9 cellular contexts compared by ENCODE assay signal in genomic region chr1:113859478-113860175, GRCh38. TPM values are rescaled to one million over a fixed set of nuclear protein-coding genes. Genes with fewer than 3 reads are reported as not detected.
A peak's percentile ranks its signal among the peaks of the same experiment; 100 is the strongest.
DNase-seq lines count a peak whose midpoint lies in the region; ATAC-seq, FAIRE-seq and TF ChIP-seq lines count a peak whose summit lies in the region.
"Had no signal": no experiment of that assay in that cellular context is flagged by ENCODE, and none has a peak within 500 bp of the region (broad histone marks: within the 10 kb centered on the region; RNA-seq: fewer than 3 reads in every experiment).

No MANE protein-coding gene starts in this region.

- WGBS in GM23248 (ENCODE audit: low coverage in 1 of 2, low lambda C conversion rate in 2 of 2, missing lambda C conversion rate in 2 of 2), 2 experiments, result 27% methylated on average over 3 of the region's 3 CpGs
- WGBS in right cardiac atrium, result 38% methylated on average over 3 of the region's 3 CpGs
- 37 to 49% (median 45%) methylated on average over 3 of the region's 3 CpGs for WGBS in small intestine, 3 donors

- H3F3A ChIP-seq in GM23248 (ENCODE audit: insufficient read depth) (no peaks in the 10 kb centered on the region), MM.1S (ENCODE audit: insufficient read depth, low read length) (peaks cover 17% of the 10 kb centered on the region)

- ATAC-seq in GM18519 (IDR thresholded peaks at IDR 0.05; ENCODE audit: low FRiP score, unreplicated experiment) (peak; percentile 84), right cardiac atrium (no peak)

- H3K36me3 ChIP-seq in GM23248 (ENCODE audit: low read depth), result no peaks in the 10 kb centered on the region
- no peaks in the 10 kb centered on the region for H3K36me3 ChIP-seq in MM.1S (replicated peaks; ENCODE audit: insufficient read depth, low read length)
- no peaks in the 10 kb centered on the region for H3K36me3 ChIP-seq in keratinocyte (ENCODE audit: control insufficient read depth in 2 of 2, extremely low read depth in 1 of 2, insufficient read depth in 2 of 2, low read length in 2 of 2)
- peaks cover 4 to 7% of the 10 kb centered on the region in 2 donors for H3K36me3 ChIP-seq in small intestine (ENCODE audit: control insufficient read depth in 2 of 2, insufficient read depth in 2 of 2, low read length in 2 of 2)
- H3K36me3 ChIP-seq: pancreas had no signal

- TF ChIP-seq CTCF in MM.1S (IDR thresholded peaks at IDR 0.05; ENCODE audit: low read length), result no peak
- no peak for TF ChIP-seq CTCF in keratinocyte (optimal IDR thresholded peaks at IDR 0.05 in 1 of 3, IDR thresholded peaks at IDR 0.05 in 1 of 3, conservative IDR thresholded peaks at IDR 0.05 in 1 of 3; ENCODE audit: extremely low read depth in 1 of 3, insufficient read depth in 2 of 3, low read length in 3 of 3)

- intact Hi-C loops in right cardiac atrium (cut with DNase I), result no loop called here
- intact Hi-C loops in posterior vena cava (cut with DNase I), result no loop called here

- no peaks in the 10 kb centered on the region for H4K20me1 ChIP-seq in GM23248 (ENCODE audit: insufficient read depth)
- H4K20me1 ChIP-seq in MM.1S (ENCODE audit: insufficient read depth, low read length), result no peaks in the 10 kb centered on the region
- H4K20me1 ChIP-seq in keratinocyte (ENCODE audit: control insufficient read depth, extremely low read depth, insufficient read depth, low read length), result no peaks in the 10 kb centered on the region

- dilution Hi-C loops in keratinocyte (cut with MboI; ENCODE audit: extremely low pct_ligation_motif_present, low sequenced_read_pairs), result no loop called here

- H3K9me2 ChIP-seq in GM23248 (ENCODE audit: insufficient read depth) (no peaks in the 10 kb centered on the region), MM.1S (replicated peaks; ENCODE audit: insufficient read depth, low read length) (no peaks in the 10 kb centered on the region)

- H3K4me2 ChIP-seq in GM23248 (ENCODE audit: unreplicated experiment) (peak overlapping the region; percentile 79), MM.1S (ENCODE audit: low read depth, low read length) (peak overlapping the region; percentile 50), keratinocyte (ENCODE audit: control insufficient read depth, extremely low read depth, insufficient read depth, low read depth, low read length) (peak overlapping the region; percentile 41)

- H3K4me1 ChIP-seq in GM23248 (ENCODE audit: insufficient read depth) (peaks cover 34% of the 10 kb centered on the region), MM.1S (ENCODE audit: low read length) (peaks cover 14% of the 10 kb centered on the region), keratinocyte (ENCODE audit: control insufficient read depth, extremely low read depth, insufficient read depth, low read length) (peaks cover 33% of the 10 kb centered on the region), right cardiac atrium (ENCODE audit: control insufficient read depth, insufficient read depth, low read length) (peaks cover 1% of the 10 kb centered on the region), small intestine (ENCODE audit: control insufficient read depth in 2 of 2, insufficient read depth in 1 of 2, low read depth in 1 of 2, low read length in 1 of 2) (peaks cover 0 to 5% of the 10 kb centered on the region in 2 donors)
- H3K4me1 ChIP-seq: pancreas had no signal

- H3K4me3 ChIP-seq in GM23248 (peak overlapping the region; percentile 60), MM.1S (ENCODE audit: low read length) (no peak overlapping the region), keratinocyte (ENCODE audit: control insufficient read depth in 2 of 3, extremely low read depth in 1 of 3, insufficient read depth in 2 of 3, low read depth in 1 of 3, low read length in 3 of 3) (no peak overlapping the region), right cardiac atrium (ENCODE audit: low read length) (no peak overlapping the region), small intestine (ENCODE audit: low read depth in 1 of 2, low read length in 2 of 2) (no peak overlapping the region)
- H3K4me3 ChIP-seq: pancreas had no signal

- FAIRE-seq in keratinocyte (lab: Jason Lieb, UNC) (no peak), small intestine (lab: Jason Lieb, UNC) (no peak)
- FAIRE-seq: pancreas had no signal

- H3K27me3 ChIP-seq in GM23248 (replicated peaks; ENCODE audit: insufficient read depth) (no peaks in the 10 kb centered on the region), MM.1S (replicated peaks; ENCODE audit: insufficient read depth, low read length) (no peaks in the 10 kb centered on the region), keratinocyte (ENCODE audit: control insufficient read depth, extremely low read depth, insufficient read depth, low read length) (no peaks in the 10 kb centered on the region), right cardiac atrium (ENCODE audit: control insufficient read depth, insufficient read depth) (no peaks in the 10 kb centered on the region), small intestine (ENCODE audit: control insufficient read depth in 2 of 2, insufficient read depth in 2 of 2, low read length in 2 of 2) (no peaks in the 10 kb centered on the region)
- H3K27me3 ChIP-seq: pancreas had no signal

- peak overlapping the region; percentile 88 for H2AFZ ChIP-seq in GM23248
- H2AFZ ChIP-seq in MM.1S (ENCODE audit: low read length), result no peak overlapping the region
- peak overlapping the region; percentile 84 for H2AFZ ChIP-seq in keratinocyte (ENCODE audit: control insufficient read depth, low read length)

- no peaks in the 10 kb centered on the region for H3K9me1 ChIP-seq in keratinocyte (ENCODE audit: control insufficient read depth, extremely low read depth, insufficient read depth, low read length)

- no peaks in the 10 kb centered on the region for H3K9me3 ChIP-seq in GM23248 (ENCODE audit: low read depth)
- no peaks in the 10 kb centered on the region for H3K9me3 ChIP-seq in MM.1S (replicated peaks; ENCODE audit: insufficient read depth, low read length)
- no peaks in the 10 kb centered on the region for H3K9me3 ChIP-seq in keratinocyte (ENCODE audit: control insufficient read depth, low read depth, low read length)
- H3K9me3 ChIP-seq in right cardiac atrium (ENCODE audit: control insufficient read depth, low read length), result no peaks in the 10 kb centered on the region
- H3K9me3 ChIP-seq in small intestine (ENCODE audit: control insufficient read depth, low read depth), result no peaks in the 10 kb centered on the region
- H3K9me3 ChIP-seq: pancreas had no signal

- H3K27ac ChIP-seq in GM23248 (peak overlapping the region; percentile 80; the same call in 1 of the 2 replicates), MM.1S (ENCODE audit: low read length) (peak overlapping the region; percentile 39; the same call in 1 of the 2 replicates), keratinocyte (ENCODE audit: control insufficient read depth, insufficient read depth, low read length) (no peak overlapping the region), right cardiac atrium (ENCODE audit: low read length) (no peak overlapping the region), small intestine (ENCODE audit: low read depth in 1 of 2, low read length in 1 of 2) (no peak overlapping the region)
- H3K27ac ChIP-seq: pancreas had no signal

- DNase-seq in GM23248, result peak; percentile 24
- DNase-seq in MM.1S, result peak; percentile 46
- DNase-seq in keratinocyte (ENCODE audit: low read depth, low spot score), result no peak
- DNase-seq in right cardiac atrium, result no peak
- DNase-seq in small intestine, result no peak
- DNase-seq in stimulated activated naive CD4-positive, alpha-beta T cell (lab: John Stamatoyannopoulos, UW), result no peak
- DNase-seq in posterior vena cava (ENCODE audit: low spot score), result no peak
- DNase-seq: pancreas had no signal

- in situ Hi-C loops in GM23248 (cut with MboI), result no loop called here

- peak overlapping the region; percentile 44 for H3K9ac ChIP-seq in GM23248
- H3K9ac ChIP-seq in MM.1S (ENCODE audit: low read length), result no peak overlapping the region
- H3K9ac ChIP-seq in keratinocyte (ENCODE audit: control insufficient read depth, extremely low read depth, insufficient read depth, low read length), result no peak overlapping the region

- H3K79me2 ChIP-seq in GM23248 (ENCODE audit: insufficient read depth) (no peaks in the 10 kb centered on the region), MM.1S (ENCODE audit: low read length) (no peaks in the 10 kb centered on the region), keratinocyte (ENCODE audit: control insufficient read depth, insufficient read depth, low read length) (no peaks in the 10 kb centered on the region)

RNA-seq across cellular contexts. Expression of gene PTPN22, which starts 11.9 kb away (rescaled TPM):
- total RNA-seq in GM23248 (2014; rRNA removed; shearing (Covaris generic)), result 0.51 and 0.86 TPM in 2 replicates
- 1.4 and 1.6 TPM in 2 replicates for polyA plus RNA-seq in GM23248 (2016; fragmentation: Nextera tagmentation; extraction: Ambion mirVana)
- 0.07 to 0.39 TPM (median 0.23 TPM) in 3 replicates for polyA plus RNA-seq in keratinocyte
- polyA plus RNA-seq in keratinocyte (2011; ENCODE audit: low read depth), result not detected
- 0.09 and 0.13 TPM in 2 replicates for polyA plus RNA-seq in keratinocyte (2011; cell fraction: cytosol; rRNA removed)
- polyA plus RNA-seq in keratinocyte (2011; cell fraction: nucleus; rRNA removed), result 0.20 and 0.27 TPM in 2 replicates
- polyA plus RNA-seq in keratinocyte (2012; ENCODE audit: low replicate concordance), result 0.17 TPM in 1 of 2 replicates, not detected in the other
- polyA minus RNA-seq in keratinocyte, result 0.26 to 0.43 TPM in 2 of 3 replicates, not detected in the other
- not detected for polyA minus RNA-seq in keratinocyte (2011; cell fraction: cytosol; rRNA and poly(A)+ RNA removed)
- 0.63 TPM in 1 of 2 replicates, not detected in the other for polyA minus RNA-seq in keratinocyte (2011; cell fraction: nucleus; rRNA and poly(A)+ RNA removed)
- total RNA-seq in right cardiac atrium, result 1 to 10 TPM; 1.1 to 1.6 (median 1.4) TPM
- 0.48 TPM for polyA plus RNA-seq in right cardiac atrium
- polyA plus RNA-seq in small intestine, result 10 to 100 TPM in 2 of 3 donors, 1 to 10 TPM in 1; 2.0 to 20.1 (median 14.3) TPM
- total RNA-seq in posterior vena cava, result 1 to 10 TPM; 3.9 to 4.6 TPM

RNA-seq across cellular contexts. Expression of gene BCL2L15, which starts 27.8 kb away (rescaled TPM):
- total RNA-seq in GM23248 (2014; rRNA removed; shearing (Covaris generic)), result 0.13 and 0.32 TPM in 2 replicates
- polyA plus RNA-seq in GM23248 (2016; fragmentation: Nextera tagmentation; extraction: Ambion mirVana) (not detected in 2 replicates), keratinocyte (0.03 to 0.09 TPM (median 0.08 TPM) in 3 replicates), right cardiac atrium (0.09 TPM), small intestine (100 to 1,000 TPM in 2 of 3 donors, 10 to 100 TPM in 1; 79.1 to 214 (median 186) TPM)
- not detected for polyA plus RNA-seq in keratinocyte (2011; ENCODE audit: low read depth)
- polyA plus RNA-seq in keratinocyte (2011; cell fraction: cytosol; rRNA removed), result 0.02 and 0.03 TPM in 2 replicates
- 0.15 and 0.17 TPM in 2 replicates for polyA plus RNA-seq in keratinocyte (2011; cell fraction: nucleus; rRNA removed)
- polyA plus RNA-seq in keratinocyte (2012; ENCODE audit: low replicate concordance), result 0.16 TPM in 1 of 2 replicates, not detected in the other
- polyA minus RNA-seq in keratinocyte, result 0.07 to 0.83 TPM in 2 of 3 replicates, not detected in the other
- not detected for polyA minus RNA-seq in keratinocyte (2011; cell fraction: cytosol; rRNA and poly(A)+ RNA removed)
- polyA minus RNA-seq in keratinocyte (2011; cell fraction: nucleus; rRNA and poly(A)+ RNA removed), result not detected in 2 replicates
- total RNA-seq in right cardiac atrium (under 1 TPM; 0.15 to 0.89 (median 0.36) TPM), posterior vena cava (under 1 TPM; 0.32 to 0.57 TPM)

RNA-seq across cellular contexts. Expression of gene AP4B1, which starts 45.0 kb away (rescaled TPM):
- 12.9 and 16.1 TPM in 2 replicates for total RNA-seq in GM23248 (2014; rRNA removed; shearing (Covaris generic))
- polyA plus RNA-seq in GM23248 (2016; fragmentation: Nextera tagmentation; extraction: Ambion mirVana), result 9.9 and 11.8 TPM in 2 replicates
- polyA plus RNA-seq in keratinocyte, result 11.6 to 16.9 TPM (median 16.5 TPM) in 3 replicates
- 11.1 TPM for polyA plus RNA-seq in keratinocyte (2011; ENCODE audit: low read depth)
- 6.6 and 9.4 TPM in 2 replicates for polyA plus RNA-seq in keratinocyte (2011; cell fraction: cytosol; rRNA removed)
- polyA plus RNA-seq in keratinocyte (2011; cell fraction: nucleus; rRNA removed), result 31.4 and 37.8 TPM in 2 replicates
- 6.0 and 11.6 TPM in 2 replicates for polyA plus RNA-seq in keratinocyte (2012; ENCODE audit: low replicate concordance)
- polyA minus RNA-seq in keratinocyte, result 8.7 to 20.2 TPM (median 15.6 TPM) in 3 replicates
- 10.7 TPM for polyA minus RNA-seq in keratinocyte (2011; cell fraction: cytosol; rRNA and poly(A)+ RNA removed)
- polyA minus RNA-seq in keratinocyte (2011; cell fraction: nucleus; rRNA and poly(A)+ RNA removed), result 9.3 and 16.5 TPM in 2 replicates
- total RNA-seq in right cardiac atrium, result 10 to 100 TPM; 11.0 to 16.7 (median 15.8) TPM
- polyA plus RNA-seq in right cardiac atrium, result 8.9 TPM
- polyA plus RNA-seq in small intestine, result 10 to 100 TPM; 12.4 to 15.4 (median 14.5) TPM
- total RNA-seq in posterior vena cava, result 10 to 100 TPM in 1 of 2 donors, 1 to 10 TPM in 1; 8.3 to 20.0 TPM

RNA-seq across cellular contexts. Expression of gene DCLRE1B, which starts 45.5 kb away (rescaled TPM):
- total RNA-seq in GM23248 (2014; rRNA removed; shearing (Covaris generic)), result 4.3 and 6.9 TPM in 2 replicates
- polyA plus RNA-seq in GM23248 (2016; fragmentation: Nextera tagmentation; extraction: Ambion mirVana), result 6.5 and 7.2 TPM in 2 replicates
- polyA plus RNA-seq in keratinocyte, result 4.8 to 6.4 TPM (median 5.4 TPM) in 3 replicates
- polyA plus RNA-seq in keratinocyte (2011; ENCODE audit: low read depth), result 0.70 TPM
- polyA plus RNA-seq in keratinocyte (2011; cell fraction: cytosol; rRNA removed), result 4.8 and 4.9 TPM in 2 replicates
- polyA plus RNA-seq in keratinocyte (2011; cell fraction: nucleus; rRNA removed), result 4.5 and 5.0 TPM in 2 replicates
- polyA plus RNA-seq in keratinocyte (2012; ENCODE audit: low replicate concordance), result 2.8 and 8.3 TPM in 2 replicates
- 5.8 to 11.7 TPM (median 6.4 TPM) in 3 replicates for polyA minus RNA-seq in keratinocyte
- 2.9 TPM for polyA minus RNA-seq in keratinocyte (2011; cell fraction: cytosol; rRNA and poly(A)+ RNA removed)
- 3.1 and 4.3 TPM in 2 replicates for polyA minus RNA-seq in keratinocyte (2011; cell fraction: nucleus; rRNA and poly(A)+ RNA removed)
- total RNA-seq in right cardiac atrium, result 1 to 10 TPM; 2.3 to 3.4 (median 2.6) TPM
- polyA plus RNA-seq in right cardiac atrium, result 0.97 TPM
- polyA plus RNA-seq in small intestine, result 1 to 10 TPM in 2 of 3 donors, under 1 TPM in 1; 0.45 to 5.4 (median 1.1) TPM
- 1 to 10 TPM; 5.3 to 5.5 TPM for total RNA-seq in posterior vena cava

RNA-seq across cellular contexts. Expression of gene RSBN1, which starts 47.4 kb away (rescaled TPM):
- total RNA-seq in GM23248 (2014; rRNA removed; shearing (Covaris generic)), result 7.5 and 10.0 TPM in 2 replicates
- 8.3 and 8.7 TPM in 2 replicates for polyA plus RNA-seq in GM23248 (2016; fragmentation: Nextera tagmentation; extraction: Ambion mirVana)
- 7.1 to 10.4 TPM (median 9.5 TPM) in 3 replicates for polyA plus RNA-seq in keratinocyte
- polyA plus RNA-seq in keratinocyte (2011; ENCODE audit: low read depth), result 14.3 TPM
- polyA plus RNA-seq in keratinocyte (2011; cell fraction: cytosol; rRNA removed), result 4.1 and 5.5 TPM in 2 replicates
- polyA plus RNA-seq in keratinocyte (2011; cell fraction: nucleus; rRNA removed), result 7.8 and 11.9 TPM in 2 replicates
- polyA plus RNA-seq in keratinocyte (2012; ENCODE audit: low replicate concordance), result 7.0 and 7.2 TPM in 2 replicates
- 2.1 to 56.2 TPM (median 21.1 TPM) in 3 replicates for polyA minus RNA-seq in keratinocyte
- 8.4 TPM for polyA minus RNA-seq in keratinocyte (2011; cell fraction: cytosol; rRNA and poly(A)+ RNA removed)
- 16.1 and 30.9 TPM in 2 replicates for polyA minus RNA-seq in keratinocyte (2011; cell fraction: nucleus; rRNA and poly(A)+ RNA removed)
- 10 to 100 TPM; 12.8 to 15.2 (median 13.8) TPM for total RNA-seq in right cardiac atrium
- 3.8 TPM for polyA plus RNA-seq in right cardiac atrium
- 1 to 10 TPM; 4.7 to 7.0 (median 5.1) TPM for polyA plus RNA-seq in small intestine
- total RNA-seq in posterior vena cava, result 10 to 100 TPM; 14.4 to 16.2 TPM

Comparison
In these comparisons a context has a peak if more than half of its experiments do, and no peak if none do; other contexts are left out.
1. DNase-seq: peak in GM23248 (single experiment) and MM.1S (single experiment); none in keratinocyte (single experiment), right cardiac atrium (0 of 3), small intestine (single experiment), stimulated activated naive CD4-positive, alpha-beta T cell (0 of 6) and posterior vena cava (single experiment).
2. H3K27ac ChIP-seq: peak in GM23248 (single experiment) and MM.1S (single experiment); none in keratinocyte (single experiment), right cardiac atrium (single experiment) and small intestine (0 of 2).
3. RNA of gene BCL2L15, which starts 27.8 kb away (polyA plus RNA-seq): 79.1 to 214 TPM in small intestine; 0.09 TPM in right cardiac atrium (single experiment), 0.02 to 0.17 TPM in keratinocyte and not detected in GM23248; every median in the first group is over 10 times any median in the second.
4. Peak in every context shown above with its lines, with median percentiles within 50 percentile points of each other: H3K4me2 ChIP-seq.